In the genomic region with DNA sequence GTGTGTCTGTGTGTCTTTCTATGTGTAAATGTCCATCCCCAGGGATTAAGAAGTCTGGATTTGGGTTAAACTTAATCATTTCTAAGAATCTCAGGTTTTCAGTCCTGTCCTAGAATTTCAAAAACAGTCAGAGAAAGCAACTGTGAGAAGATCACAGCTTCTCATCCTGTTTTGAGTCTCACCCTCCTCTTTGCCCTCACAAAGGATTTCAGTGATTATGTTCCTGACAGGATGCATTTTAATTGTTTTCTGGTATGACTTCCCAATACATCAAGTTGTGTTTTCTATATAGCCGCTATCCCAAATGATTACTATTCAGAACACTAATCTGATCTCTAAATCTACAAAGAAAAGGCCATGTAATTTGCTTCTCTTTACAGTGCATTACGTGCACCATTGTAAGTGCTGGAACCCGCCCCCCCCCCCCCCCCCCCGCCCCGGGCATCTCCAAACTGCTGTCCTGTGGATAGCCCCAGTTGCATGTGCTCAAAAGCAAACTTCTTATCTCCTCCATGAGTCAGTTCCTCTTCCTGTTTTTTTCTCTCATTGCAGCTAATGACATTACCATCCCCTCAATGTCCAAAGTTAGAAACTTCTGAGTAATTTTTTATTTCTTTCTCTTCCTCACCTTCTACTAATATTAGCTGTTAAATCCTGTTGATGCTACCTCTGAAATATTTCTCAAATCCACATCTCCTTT, we compare ENCODE assay signal across 2 cellular contexts.
TF ChIP-seq lines count a peak whose summit lies in the region.

No MANE protein-coding gene starts in this region.

TF ChIP-seq in SK-N-SH treated with all-trans-retinoic acid at 6 μM for 48 hours, 23 proteins besides CTCF, POLR2A, EP300 and RAD21 (continued from another document):
- TF ChIP-seq GLIS3 (CRISPR knock-in tag; IDR thresholded peaks at IDR 0.05), result no peak
- no peak for TF ChIP-seq OSR1 (CRISPR knock-in tag; IDR thresholded peaks at IDR 0.05)
- TF ChIP-seq, protein P1, sequence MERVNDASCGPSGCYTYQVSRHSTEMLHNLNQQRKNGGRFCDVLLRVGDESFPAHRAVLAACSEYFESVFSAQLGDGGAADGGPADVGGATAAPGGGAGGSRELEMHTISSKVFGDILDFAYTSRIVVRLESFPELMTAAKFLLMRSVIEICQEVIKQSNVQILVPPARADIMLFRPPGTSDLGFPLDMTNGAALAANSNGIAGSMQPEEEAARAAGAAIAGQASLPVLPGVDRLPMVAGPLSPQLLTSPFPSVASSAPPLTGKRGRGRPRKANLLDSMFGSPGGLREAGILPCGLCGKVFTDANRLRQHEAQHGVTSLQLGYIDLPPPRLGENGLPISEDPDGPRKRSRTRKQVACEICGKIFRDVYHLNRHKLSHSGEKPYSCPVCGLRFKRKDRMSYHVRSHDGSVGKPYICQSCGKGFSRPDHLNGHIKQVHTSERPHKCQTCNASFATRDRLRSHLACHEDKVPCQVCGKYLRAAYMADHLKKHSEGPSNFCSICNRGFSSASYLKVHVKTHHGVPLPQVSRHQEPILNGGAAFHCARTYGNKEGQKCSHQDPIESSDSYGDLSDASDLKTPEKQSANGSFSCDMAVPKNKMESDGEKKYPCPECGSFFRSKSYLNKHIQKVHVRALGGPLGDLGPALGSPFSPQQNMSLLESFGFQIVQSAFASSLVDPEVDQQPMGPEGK (CRISPR knock-in tag; IDR thresholded peaks at IDR 0.05; ENCODE audit: borderline replicate concordance), result no peak
- TF ChIP-seq, protein P2, sequence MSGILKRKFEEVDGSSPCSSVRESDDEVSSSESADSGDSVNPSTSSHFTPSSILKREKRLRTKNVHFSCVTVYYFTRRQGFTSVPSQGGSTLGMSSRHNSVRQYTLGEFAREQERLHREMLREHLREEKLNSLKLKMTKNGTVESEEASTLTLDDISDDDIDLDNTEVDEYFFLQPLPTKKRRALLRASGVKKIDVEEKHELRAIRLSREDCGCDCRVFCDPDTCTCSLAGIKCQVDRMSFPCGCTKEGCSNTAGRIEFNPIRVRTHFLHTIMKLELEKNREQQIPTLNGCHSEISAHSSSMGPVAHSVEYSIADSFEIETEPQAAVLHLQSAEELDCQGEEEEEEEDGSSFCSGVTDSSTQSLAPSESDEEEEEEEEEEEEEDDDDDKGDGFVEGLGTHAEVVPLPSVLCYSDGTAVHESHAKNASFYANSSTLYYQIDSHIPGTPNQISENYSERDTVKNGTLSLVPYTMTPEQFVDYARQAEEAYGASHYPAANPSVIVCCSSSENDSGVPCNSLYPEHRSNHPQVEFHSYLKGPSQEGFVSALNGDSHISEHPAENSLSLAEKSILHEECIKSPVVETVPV (CRISPR knock-in tag; IDR thresholded peaks at IDR 0.05), result no peak
- TF ChIP-seq, protein P3, sequence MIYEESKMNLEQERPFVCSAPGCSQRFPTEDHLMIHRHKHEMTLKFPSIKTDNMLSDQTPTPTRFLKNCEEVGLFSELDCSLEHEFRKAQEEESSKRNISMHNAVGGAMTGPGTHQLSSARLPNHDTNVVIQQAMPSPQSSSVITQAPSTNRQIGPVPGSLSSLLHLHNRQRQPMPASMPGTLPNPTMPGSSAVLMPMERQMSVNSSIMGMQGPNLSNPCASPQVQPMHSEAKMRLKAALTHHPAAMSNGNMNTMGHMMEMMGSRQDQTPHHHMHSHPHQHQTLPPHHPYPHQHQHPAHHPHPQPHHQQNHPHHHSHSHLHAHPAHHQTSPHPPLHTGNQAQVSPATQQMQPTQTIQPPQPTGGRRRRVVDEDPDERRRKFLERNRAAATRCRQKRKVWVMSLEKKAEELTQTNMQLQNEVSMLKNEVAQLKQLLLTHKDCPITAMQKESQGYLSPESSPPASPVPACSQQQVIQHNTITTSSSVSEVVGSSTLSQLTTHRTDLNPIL (CRISPR knock-in tag; IDR thresholded peaks at IDR 0.05; ENCODE audit: low read depth), result no peak
- no peak for TF ChIP-seq PPARA (CRISPR knock-in tag; IDR thresholded peaks at IDR 0.05; ENCODE audit: borderline replicate concordance)
- no peak for TF ChIP-seq ZFP3 (CRISPR knock-in tag; IDR thresholded peaks at IDR 0.05)

TF ChIP-seq in GM23338, 12 proteins besides CTCF, POLR2A, EP300 and RAD21:
- TF ChIP-seq, protein P4, sequence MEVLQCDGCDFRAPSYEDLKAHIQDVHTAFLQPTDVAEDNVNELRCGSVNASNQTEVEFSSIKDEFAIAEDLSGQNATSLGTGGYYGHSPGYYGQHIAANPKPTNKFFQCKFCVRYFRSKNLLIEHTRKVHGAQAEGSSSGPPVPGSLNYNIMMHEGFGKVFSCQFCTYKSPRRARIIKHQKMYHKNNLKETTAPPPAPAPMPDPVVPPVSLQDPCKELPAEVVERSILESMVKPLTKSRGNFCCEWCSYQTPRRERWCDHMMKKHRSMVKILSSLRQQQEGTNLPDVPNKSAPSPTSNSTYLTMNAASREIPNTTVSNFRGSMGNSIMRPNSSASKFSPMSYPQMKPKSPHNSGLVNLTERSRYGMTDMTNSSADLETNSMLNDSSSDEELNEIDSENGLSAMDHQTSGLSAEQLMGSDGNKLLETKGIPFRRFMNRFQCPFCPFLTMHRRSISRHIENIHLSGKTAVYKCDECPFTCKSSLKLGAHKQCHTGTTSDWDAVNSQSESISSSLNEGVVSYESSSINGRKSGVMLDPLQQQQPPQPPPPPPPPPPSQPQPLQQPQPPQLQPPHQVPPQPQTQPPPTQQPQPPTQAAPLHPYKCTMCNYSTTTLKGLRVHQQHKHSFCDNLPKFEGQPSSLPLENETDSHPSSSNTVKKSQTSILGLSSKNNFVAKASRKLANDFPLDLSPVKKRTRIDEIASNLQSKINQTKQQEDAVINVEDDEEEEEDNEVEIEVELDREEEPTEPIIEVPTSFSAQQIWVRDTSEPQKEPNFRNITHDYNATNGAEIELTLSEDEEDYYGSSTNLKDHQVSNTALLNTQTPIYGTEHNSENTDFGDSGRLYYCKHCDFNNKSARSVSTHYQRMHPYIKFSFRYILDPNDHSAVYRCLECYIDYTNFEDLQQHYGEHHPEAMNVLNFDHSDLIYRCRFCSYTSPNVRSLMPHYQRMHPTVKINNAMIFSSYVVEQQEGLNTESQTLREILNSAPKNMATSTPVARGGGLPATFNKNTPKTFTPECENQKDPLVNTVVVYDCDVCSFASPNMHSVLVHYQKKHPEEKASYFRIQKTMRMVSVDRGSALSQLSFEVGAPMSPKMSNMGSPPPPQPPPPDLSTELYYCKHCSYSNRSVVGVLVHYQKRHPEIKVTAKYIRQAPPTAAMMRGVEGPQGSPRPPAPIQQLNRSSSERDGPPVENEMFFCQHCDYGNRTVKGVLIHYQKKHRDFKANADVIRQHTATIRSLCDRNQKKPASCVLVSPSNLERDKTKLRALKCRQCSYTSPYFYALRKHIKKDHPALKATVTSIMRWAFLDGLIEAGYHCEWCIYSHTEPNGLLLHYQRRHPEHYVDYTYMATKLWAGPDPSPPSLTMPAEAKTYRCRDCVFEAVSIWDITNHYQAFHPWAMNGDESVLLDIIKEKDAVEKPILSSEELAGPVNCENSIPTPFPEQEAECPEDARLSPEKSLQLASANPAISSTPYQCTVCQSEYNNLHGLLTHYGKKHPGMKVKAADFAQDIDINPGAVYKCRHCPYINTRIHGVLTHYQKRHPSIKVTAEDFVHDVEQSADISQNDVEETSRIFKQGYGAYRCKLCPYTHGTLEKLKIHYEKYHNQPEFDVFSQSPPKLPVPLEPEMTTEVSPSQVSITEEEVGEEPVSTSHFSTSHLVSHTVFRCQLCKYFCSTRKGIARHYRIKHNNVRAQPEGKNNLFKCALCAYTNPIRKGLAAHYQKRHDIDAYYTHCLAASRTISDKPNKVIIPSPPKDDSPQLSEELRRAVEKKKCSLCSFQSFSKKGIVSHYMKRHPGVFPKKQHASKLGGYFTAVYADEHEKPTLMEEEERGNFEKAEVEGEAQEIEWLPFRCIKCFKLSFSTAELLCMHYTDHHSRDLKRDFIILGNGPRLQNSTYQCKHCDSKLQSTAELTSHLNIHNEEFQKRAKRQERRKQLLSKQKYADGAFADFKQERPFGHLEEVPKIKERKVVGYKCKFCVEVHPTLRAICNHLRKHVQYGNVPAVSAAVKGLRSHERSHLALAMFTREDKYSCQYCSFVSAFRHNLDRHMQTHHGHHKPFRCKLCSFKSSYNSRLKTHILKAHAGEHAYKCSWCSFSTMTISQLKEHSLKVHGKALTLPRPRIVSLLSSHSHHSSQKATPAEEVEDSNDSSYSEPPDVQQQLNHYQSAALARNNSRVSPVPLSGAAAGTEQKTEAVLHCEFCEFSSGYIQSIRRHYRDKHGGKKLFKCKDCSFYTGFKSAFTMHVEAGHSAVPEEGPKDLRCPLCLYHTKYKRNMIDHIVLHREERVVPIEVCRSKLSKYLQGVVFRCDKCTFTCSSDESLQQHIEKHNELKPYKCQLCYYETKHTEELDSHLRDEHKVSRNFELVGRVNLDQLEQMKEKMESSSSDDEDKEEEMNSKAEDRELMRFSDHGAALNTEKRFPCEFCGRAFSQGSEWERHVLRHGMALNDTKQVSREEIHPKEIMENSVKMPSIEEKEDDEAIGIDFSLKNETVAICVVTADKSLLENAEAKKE (CRISPR knock-in tag; IDR thresholded peaks at IDR 0.05), result no peak
- no peak for TF ChIP-seq NANOG (IDR thresholded peaks at IDR 0.05; ENCODE audit: borderline replicate concordance)
- no peak for TF ChIP-seq POLR2AphosphoS5 (IDR thresholded peaks at IDR 0.05; ENCODE audit: low read depth)
- TF ChIP-seq EZH2 (IDR thresholded peaks at IDR 0.05; ENCODE audit: low read depth, unreplicated experiment), result no peak
- TF ChIP-seq JUNB (IDR thresholded peaks at IDR 0.05; ENCODE audit: unreplicated experiment), result no peak
- no peak for TF ChIP-seq STAT1 (IDR thresholded peaks at IDR 0.05; ENCODE audit: unreplicated experiment)
- TF ChIP-seq ZNF114 (CRISPR knock-in tag; IDR thresholded peaks at IDR 0.05), result no peak
- TF ChIP-seq, protein P5, sequence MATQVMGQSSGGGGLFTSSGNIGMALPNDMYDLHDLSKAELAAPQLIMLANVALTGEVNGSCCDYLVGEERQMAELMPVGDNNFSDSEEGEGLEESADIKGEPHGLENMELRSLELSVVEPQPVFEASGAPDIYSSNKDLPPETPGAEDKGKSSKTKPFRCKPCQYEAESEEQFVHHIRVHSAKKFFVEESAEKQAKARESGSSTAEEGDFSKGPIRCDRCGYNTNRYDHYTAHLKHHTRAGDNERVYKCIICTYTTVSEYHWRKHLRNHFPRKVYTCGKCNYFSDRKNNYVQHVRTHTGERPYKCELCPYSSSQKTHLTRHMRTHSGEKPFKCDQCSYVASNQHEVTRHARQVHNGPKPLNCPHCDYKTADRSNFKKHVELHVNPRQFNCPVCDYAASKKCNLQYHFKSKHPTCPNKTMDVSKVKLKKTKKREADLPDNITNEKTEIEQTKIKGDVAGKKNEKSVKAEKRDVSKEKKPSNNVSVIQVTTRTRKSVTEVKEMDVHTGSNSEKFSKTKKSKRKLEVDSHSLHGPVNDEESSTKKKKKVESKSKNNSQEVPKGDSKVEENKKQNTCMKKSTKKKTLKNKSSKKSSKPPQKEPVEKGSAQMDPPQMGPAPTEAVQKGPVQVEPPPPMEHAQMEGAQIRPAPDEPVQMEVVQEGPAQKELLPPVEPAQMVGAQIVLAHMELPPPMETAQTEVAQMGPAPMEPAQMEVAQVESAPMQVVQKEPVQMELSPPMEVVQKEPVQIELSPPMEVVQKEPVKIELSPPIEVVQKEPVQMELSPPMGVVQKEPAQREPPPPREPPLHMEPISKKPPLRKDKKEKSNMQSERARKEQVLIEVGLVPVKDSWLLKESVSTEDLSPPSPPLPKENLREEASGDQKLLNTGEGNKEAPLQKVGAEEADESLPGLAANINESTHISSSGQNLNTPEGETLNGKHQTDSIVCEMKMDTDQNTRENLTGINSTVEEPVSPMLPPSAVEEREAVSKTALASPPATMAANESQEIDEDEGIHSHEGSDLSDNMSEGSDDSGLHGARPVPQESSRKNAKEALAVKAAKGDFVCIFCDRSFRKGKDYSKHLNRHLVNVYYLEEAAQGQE (IDR thresholded peaks at IDR 0.05; ENCODE audit: unreplicated experiment), result no peak
- no peak for TF ChIP-seq ZNF331 (CRISPR knock-in tag; IDR thresholded peaks at IDR 0.05; ENCODE audit: low read depth)
- TF ChIP-seq, protein P6, sequence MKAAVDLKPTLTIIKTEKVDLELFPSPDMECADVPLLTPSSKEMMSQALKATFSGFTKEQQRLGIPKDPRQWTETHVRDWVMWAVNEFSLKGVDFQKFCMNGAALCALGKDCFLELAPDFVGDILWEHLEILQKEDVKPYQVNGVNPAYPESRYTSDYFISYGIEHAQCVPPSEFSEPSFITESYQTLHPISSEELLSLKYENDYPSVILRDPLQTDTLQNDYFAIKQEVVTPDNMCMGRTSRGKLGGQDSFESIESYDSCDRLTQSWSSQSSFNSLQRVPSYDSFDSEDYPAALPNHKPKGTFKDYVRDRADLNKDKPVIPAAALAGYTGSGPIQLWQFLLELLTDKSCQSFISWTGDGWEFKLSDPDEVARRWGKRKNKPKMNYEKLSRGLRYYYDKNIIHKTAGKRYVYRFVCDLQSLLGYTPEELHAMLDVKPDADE (IDR thresholded peaks at IDR 0.05), result no peak
- no peak for TF ChIP-seq EZH2phosphoT487 (IDR thresholded peaks at IDR 0.05; ENCODE audit: unreplicated experiment)
- no peak for TF ChIP-seq CREB1 (CRISPR knock-in tag; IDR thresholded peaks at IDR 0.05; ENCODE audit: low read depth)
TF ChIP-seq in GM23338: peak in this region for 0.
